ENCODE assay signal across 16 cellular contexts in genomic region chr18:34947711-34948125, GRCh38.
A peak's percentile ranks its signal among the peaks of the same experiment; 100 is the strongest.
DNase-seq lines count a peak whose midpoint lies in the region; ATAC-seq, FAIRE-seq and TF ChIP-seq lines count a peak whose summit lies in the region.
"Had no signal": no experiment of that assay in that cellular context is flagged by ENCODE, and none has a peak within 500 bp of the region (broad histone marks: within the 10 kb centered on the region; RNA-seq: fewer than 3 reads in every experiment).

No MANE protein-coding gene starts in this region.

- H3K79me2 ChIP-seq in H1 (ENCODE audit: control insufficient read depth in 1 of 2, insufficient read depth in 2 of 2, low read length in 2 of 2) = no peaks in the 10 kb centered on the region

- no peaks in the 10 kb centered on the region for H4K20me1 ChIP-seq in H1 (replicated peaks in 1 of 2; ENCODE audit: control insufficient read depth in 1 of 2, insufficient read depth in 2 of 2, low read length in 2 of 2)

- no peak overlapping the region; the same call in 1 of the 2 replicates for H2BK5ac ChIP-seq in H1 (ENCODE audit: low read depth, low read length)

- POLR2A ChIA-PET in H1 (lab: Charles Lee; ENCODE audit: partially characterized antibody) = no interaction called here

- H3K9me3 ChIP-seq in H1 (ENCODE audit: insufficient read depth in 2 of 2, low read depth in 1 of 2, low read length in 1 of 2) = no peaks in the 10 kb centered on the region
- H3K9me3 ChIP-seq: heart right ventricle had no signal

- H3K27ac Mint-ChIP-seq in chondrocyte (ENCODE audit: unreplicated experiment) = no peak overlapping the region
- H3K27ac Mint-ChIP-seq: T-helper 17 cell had no signal

- H3K79me1 ChIP-seq in H1 (ENCODE audit: low read depth, low read length) = no peaks in the 10 kb centered on the region

- H4K91ac ChIP-seq in H1 (replicated peaks; ENCODE audit: insufficient read length, low read length) = no peak overlapping the region

- H2BK12ac ChIP-seq in H1 (ENCODE audit: low read depth, low read length) = no peak overlapping the region

- H3K14ac ChIP-seq in H1 (ENCODE audit: insufficient read length) = no peak overlapping the region

- TF ChIP-seq EP300 in H1 (IDR thresholded peaks at IDR 0.05; ENCODE audit: borderline replicate concordance in 1 of 2, low read depth in 2 of 2, low read length in 2 of 2) = no peak

- in situ Hi-C loops in G401 (cut with HindIII; ENCODE audit: low sequenced_read_pairs) = no loop called here

- no peak overlapping the region for H2BK15ac ChIP-seq in H1 (ENCODE audit: low read length)

- peak; percentile 38 for FAIRE-seq in D721Med (lab: Jason Lieb, UNC)
- no peak for FAIRE-seq in H1 (lab: Jason Lieb, UNC)

- no peaks in the 10 kb centered on the region for H3K36me3 Mint-ChIP-seq in chondrocyte (ENCODE audit: low read depth)

- H2AFZ ChIP-seq in H1 (ENCODE audit: low read length) = 0 out of 2 replicates have a peak overlapping the region, but pooled peaks have one; percentile 43

- no peak overlapping the region for H3K4me3 Mint-ChIP-seq in chondrocyte (ENCODE audit: unreplicated experiment)
- H3K4me3 Mint-ChIP-seq: T-helper 17 cell had no signal

- no peaks in the 10 kb centered on the region for H3K36me3 ChIP-seq in H1 (ENCODE audit: control insufficient read depth in 2 of 4, insufficient read depth in 4 of 4, low read length in 3 of 4)
- H3K36me3 ChIP-seq: heart right ventricle had no signal

- TF ChIP-seq RAD21 in H1 (IDR thresholded peaks at IDR 0.05 in 1 of 2, conservative IDR thresholded peaks at IDR 0.05 in 1 of 2; ENCODE audit: low read depth in 2 of 2, low read length in 2 of 2) = no peak

- H2BK120ac ChIP-seq in H1 (replicated peaks; ENCODE audit: low read depth, low read length) = no peak overlapping the region

- H3K4ac ChIP-seq in H1 (replicated peaks; ENCODE audit: insufficient read length, low read depth, low read length) = no peak overlapping the region

- no peak overlapping the region for H3K4me2 ChIP-seq in H1 (ENCODE audit: insufficient read depth in 1 of 2, low read depth in 2 of 2, low read length in 2 of 2)

- DNase-seq in D721Med (ENCODE audit: insufficient read length, low spot score) (no peak), LoVo (ENCODE audit: low spot score) (peak; percentile 20), H1 (ENCODE audit: low read depth in 1 of 2, low spot score in 2 of 2) (no peak), myocyte (ENCODE audit: low read depth) (peak; percentile 53), NCI-H1048 (lab: John Stamatoyannopoulos, UW) (no peak), G401 (ENCODE audit: low spot score) (no peak), chondrocyte (ENCODE audit: low spot score) (no peak)
- DNase-seq: activated naive CD4-positive, alpha-beta T cell treated with anti-CD3 and anti-CD28 coated beads, Interleukin-2, amount 50 U/mL, for 16 hours; heart right ventricle; NCI-H1694; posterior cingulate gyrus; stimulated activated naive CD4-positive, alpha-beta T cell treated with Interleukin-2 at 50 U/mL for 16 hours; T-helper 17 cell had no signal

- no peak for ATAC-seq in HG02678 (IDR thresholded peaks at IDR 0.05; ENCODE audit: unreplicated experiment)
- ATAC-seq: T-helper 17 cell had no signal

- no peaks in the 10 kb centered on the region for H3K27me3 Mint-ChIP-seq in chondrocyte (ENCODE audit: low read depth)

- no peak overlapping the region for H2BK20ac ChIP-seq in H1 (ENCODE audit: low read length)

- no peaks in the 10 kb centered on the region for H3K27me3 ChIP-seq in H1 (replicated peaks in 1 of 4; ENCODE audit: control insufficient read depth in 3 of 4, extremely low read depth in 1 of 4, insufficient read depth in 3 of 4, low read length in 3 of 4)
- H3K27me3 ChIP-seq: heart right ventricle had no signal

- no peaks in the 10 kb centered on the region for H3K4me1 ChIP-seq in H1 (replicated peaks in 1 of 4; ENCODE audit: control insufficient read depth in 3 of 4, insufficient read depth in 4 of 4, low read length in 3 of 4)

- H4K8ac ChIP-seq in H1 (ENCODE audit: extremely low read depth, insufficient read depth, low read length) = no peak overlapping the region

- WGBS in H1 (ENCODE audit: extremely low coverage in 1 of 2, insufficient coverage in 1 of 2, insufficient read length in 1 of 2, insufficient replicate concordance in 2 of 2, low coverage in 1 of 2, low lambda C conversion rate in 2 of 2, missing lambda C conversion rate in 1 of 2), 2 experiments = 76% methylated on average over 2 of the region's 2 CpGs; no CpG with 5 or more reads in 1 of the 2 experiments

- no peak overlapping the region for H3K23ac ChIP-seq in H1 (ENCODE audit: insufficient read length)

- no peak overlapping the region for H3K27ac ChIP-seq in H1 (ENCODE audit: low read depth, low read length)
- H3K27ac ChIP-seq: coronary artery, heart right ventricle had no signal

- H3K9me3 Mint-ChIP-seq in chondrocyte (ENCODE audit: low read depth) = no peaks in the 10 kb centered on the region

- H2AK5ac ChIP-seq in H1 (ENCODE audit: low read depth, low read length) = no peak overlapping the region

- no peak overlapping the region for H3K9ac ChIP-seq in H1 (replicated peaks in 1 of 4; ENCODE audit: extremely low read depth in 1 of 4, low read depth in 3 of 4, low read length in 3 of 4)

- no peaks in the 10 kb centered on the region for H3K23me2 ChIP-seq in H1 (ENCODE audit: low read depth, low read length)

- no peak overlapping the region for H3K18ac ChIP-seq in H1 (ENCODE audit: extremely low read depth, low read length)

- H3K4me3 ChIP-seq in H1 (ENCODE audit: extremely low read depth in 1 of 4, insufficient read depth in 2 of 4, low read depth in 3 of 4, low read length in 4 of 4) = no peak overlapping the region
- H3K4me3 ChIP-seq: coronary artery, heart right ventricle, lung had no signal

- no peak overlapping the region for H3K56ac ChIP-seq in H1 (replicated peaks; ENCODE audit: insufficient read length, low read depth, low read length)

- H4K5ac ChIP-seq in H1 (ENCODE audit: insufficient read length, low read depth, low read length) = no peak overlapping the region

- no peak for TF ChIP-seq POLR2A in H1 (IDR thresholded peaks at IDR 0.05; ENCODE audit: control extremely low read depth in 1 of 2, low read depth in 2 of 2, low read length in 2 of 2)

- TF ChIP-seq CTCF in D721Med (IDR thresholded peaks at IDR 0.05; ENCODE audit: insufficient read depth, missing control alignments) (no peak), H1 (IDR thresholded peaks at IDR 0.05; ENCODE audit: control extremely low read depth in 1 of 3, insufficient read depth in 1 of 3, low read depth in 1 of 3, low read length in 3 of 3) (no peak), chondrocyte (IDR thresholded peaks at IDR 0.05) (no peak)

- H3K4me1 Mint-ChIP-seq in chondrocyte (ENCODE audit: low read depth) = peaks cover 24% of the 10 kb centered on the region
- H3K4me1 Mint-ChIP-seq: T-helper 17 cell had no signal

- CTCF ChIA-PET in H1 (lab: Charles Lee; ENCODE audit: partially characterized antibody) = no interaction called here

TF ChIP-seq in H1, 55 proteins besides CTCF, POLR2A, EP300 and RAD21:
- TF ChIP-seq ATF3 (IDR thresholded peaks at IDR 0.05; ENCODE audit: insufficient read depth, low read depth, low read length) (no peak), BACH1 (IDR thresholded peaks at IDR 0.05; ENCODE audit: low read length) (peak; percentile 83), MAFK (IDR thresholded peaks at IDR 0.05; ENCODE audit: low read depth, low read length) (peak; percentile 74)

Comparison
In these comparisons a context has a peak if more than half of its experiments do, and no peak if none do; other contexts are left out.
1. DNase-seq: peak in LoVo (single experiment) and myocyte (single experiment); none in D721Med (single experiment), H1 (0 of 2), NCI-H1048 (single experiment), G401 (single experiment) and chondrocyte (single experiment).